Comparison of ENCODE assay signal across 31 cellular contexts in genomic region chr10:15059914-15060313, GRCh38. TPM values are rescaled to one million over a fixed set of nuclear protein-coding genes. Genes with fewer than 3 reads are reported as not detected.
"Had no signal": no experiment of that assay in that cellular context is flagged by ENCODE, and none has a peak within 500 bp of the region (broad histone marks: within the 10 kb centered on the region; RNA-seq: fewer than 3 reads in every experiment).

No MANE protein-coding gene starts in this region.

- H3K4me3 Mint-ChIP-seq: stimulated activated effector memory CD8-positive, alpha-beta T cell treated with anti-CD3 and anti-CD28 coated beads, Interleukin-12 subunit alpha, Interleukin-12 subunit beta, amount 100 ng/mL, for 72 hours; stimulated activated memory B cell treated with anti-CD40 and anti-IgM and Interleukin-4, amounts not matched to agents 10 μg/mL and 1 μg/mL and 100 μg/mL, for 72 hours; stimulated activated naive B cell treated with anti-CD40 and anti-IgM and Interleukin-4, amounts not matched to agents 10 μg/mL and 1 μg/mL and 100 μg/mL, for 72 hours; stimulated activated naive CD8-positive, alpha-beta T cell treated with anti-CD3 and anti-CD28 coated beads, Interleukin-15, amount 100 ng/mL, for 72 hours; stimulated activated naive CD8-positive, alpha-beta T cell treated with anti-CD3 and anti-CD28 coated beads, Interleukin-15, Interleukin-2, amounts not matched to agents 100 ng/mL and 50 ng/mL, for 24 hours; type B pancreatic cell had no signal

- H3K4me1 Mint-ChIP-seq: stimulated activated effector memory CD8-positive, alpha-beta T cell treated with anti-CD3 and anti-CD28 coated beads, Interleukin-12 subunit alpha, Interleukin-12 subunit beta, amount 100 ng/mL, for 72 hours; stimulated activated memory B cell treated with anti-CD40 and anti-IgM and Interleukin-4, amounts not matched to agents 10 μg/mL and 1 μg/mL and 100 μg/mL, for 72 hours; stimulated activated naive B cell treated with anti-CD40 and anti-IgM and Interleukin-4, amounts not matched to agents 10 μg/mL and 1 μg/mL and 100 μg/mL, for 72 hours; stimulated activated naive CD8-positive, alpha-beta T cell treated with anti-CD3 and anti-CD28 coated beads, Interleukin-15, amount 100 ng/mL, for 72 hours had no signal

- FAIRE-seq: urothelium cell line had no signal

- H3K36me3 ChIP-seq: stomach, suprapubic skin, thoracic aorta, thyroid gland, tibial artery, tibial nerve, transverse colon, upper lobe of left lung, upper lobe of right lung, uterus, vagina had no signal

- H3K4me1 ChIP-seq: stomach, suprapubic skin, testis, thyroid gland, tibial artery, tibial nerve, transverse colon, upper lobe of left lung, upper lobe of right lung, uterus, vagina had no signal

- H3K27ac ChIP-seq: stomach, suprapubic skin, testis, thoracic aorta, thyroid gland, tibial artery, tibial nerve, transverse colon, upper lobe of left lung, upper lobe of right lung, uterus, vagina had no signal

- DNase-seq: stimulated activated CD4-positive, alpha-beta T cell treated with anti-CD3 and anti-CD28 coated beads, Interleukin-2, amount 100 ng/mL, for 48 hours; stimulated activated CD4-positive, alpha-beta T cell treated with anti-CD3 and anti-CD28 coated beads, Interleukin-4, amount 100 ng/mL, for 1 hour; stimulated activated CD4-positive, alpha-beta T cell treated with anti-CD3 and anti-CD28 coated beads, Interleukin-4, amount 100 ng/mL, for 24 hours; stimulated activated CD4-positive, alpha-beta T cell treated with anti-CD3 and anti-CD28 coated beads, Interleukin-4, amount 100 ng/mL, for 4 hours; stimulated activated CD8-positive, alpha-beta memory T cell treated with anti-CD3 and anti-CD28 coated beads, Interleukin-4, amount 100 ng/mL, for 48 hours; stimulated activated naive B cell treated with anti-CD40 and anti-IgM and Interleukin-4, amounts not matched to agents 10 μg/mL and 1 μg/mL and 100 μg/mL, for 72 hours; stimulated activated naive CD4-positive, alpha-beta T cell; stimulated activated naive CD4-positive, alpha-beta T cell treated with Interleukin-2 at 50 U/mL for 16 hours; stimulated activated naive CD8-positive, alpha-beta T cell treated with anti-CD3 and anti-CD28 coated beads, Interleukin-15, amount 100 ng/mL, for 72 hours; stimulated activated naive CD8-positive, alpha-beta T cell treated with anti-CD3 and anti-CD28 coated beads, Interleukin-15, Interleukin-2, amounts not matched to agents 100 U/mL and 50 U/mL, for 24 hours; stomach; substantia nigra; testis; thyroid gland; tibial artery; transverse colon; trophoblast cell; upper lobe of left lung; upper lobe of right lung; uterus had no signal

- H3K27me3 Mint-ChIP-seq: type B pancreatic cell had no signal

- H3K27ac Mint-ChIP-seq: stimulated activated effector memory CD8-positive, alpha-beta T cell treated with anti-CD3 and anti-CD28 coated beads, Interleukin-12 subunit alpha, Interleukin-12 subunit beta, amount 100 ng/mL, for 72 hours; stimulated activated memory B cell treated with anti-CD40 and anti-IgM and Interleukin-4, amounts not matched to agents 10 μg/mL and 1 μg/mL and 100 μg/mL, for 72 hours; stimulated activated naive B cell treated with anti-CD40 and anti-IgM and Interleukin-4, amounts not matched to agents 10 μg/mL and 1 μg/mL and 100 μg/mL, for 72 hours; stimulated activated naive CD8-positive, alpha-beta T cell treated with anti-CD3 and anti-CD28 coated beads, Interleukin-15, amount 100 ng/mL, for 72 hours; stimulated activated naive CD8-positive, alpha-beta T cell treated with anti-CD3 and anti-CD28 coated beads, Interleukin-15, Interleukin-2, amounts not matched to agents 100 ng/mL and 50 ng/mL, for 24 hours; type B pancreatic cell had no signal

- H3K9me3 ChIP-seq: suprapubic skin, testis, thyroid gland, transverse colon, upper lobe of right lung, uterus, vagina had no signal

- H3K36me3 Mint-ChIP-seq: stimulated activated effector memory CD8-positive, alpha-beta T cell treated with anti-CD3 and anti-CD28 coated beads, Interleukin-12 subunit alpha, Interleukin-12 subunit beta, amount 100 ng/mL, for 72 hours; type B pancreatic cell had no signal

- H3K4me3 ChIP-seq: stomach, suprapubic skin, testis, thoracic aorta, thyroid gland, tibial artery, tibial nerve, transverse colon, upper lobe of left lung, upper lobe of right lung, uterus, vagina had no signal

RNA-seq across cellular contexts. Expression of gene OLAH, which starts 16.2 kb away (rescaled TPM):
- total RNA-seq: stomach, transverse colon, ureter, urinary bladder had no signal

RNA-seq across cellular contexts. Expression of gene ACBD7, which starts 28.7 kb away (rescaled TPM):
- total RNA-seq: suprapubic skin, transverse colon, upper lobe of right lung, vagina had no signal
